ENCODE assay signal across 19 cellular contexts in the genomic region with DNA sequence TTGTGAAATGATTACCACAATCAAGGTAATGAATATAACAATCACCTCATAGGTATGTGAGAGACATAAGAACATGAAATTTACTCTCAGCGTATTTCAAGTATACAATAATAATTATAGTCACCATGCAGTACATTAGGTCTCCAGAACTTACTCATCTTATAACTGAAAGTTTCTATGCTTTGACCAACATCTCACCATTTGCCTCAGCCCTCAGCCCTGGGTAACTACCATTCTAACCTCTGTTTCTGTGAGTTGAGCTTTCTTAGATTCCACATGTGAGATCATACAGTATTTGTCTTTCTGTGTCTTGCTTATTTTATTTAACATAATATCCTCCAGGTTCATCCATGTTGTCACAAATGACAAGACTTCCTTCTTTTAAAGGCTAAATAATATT.
"Had no signal": no experiment of that assay in that cellular context is flagged by ENCODE, and none has a peak within 500 bp of the region (broad histone marks: within the 10 kb centered on the region; RNA-seq: fewer than 3 reads in every experiment).

No MANE protein-coding gene starts in this region.

- DNase-seq: KBM-7, MV-4-11, NCI-H1048, NCI-H1105, NCI-H1417, NCI-H1436 treated with DMSO at 0.1 percent for 48 hours, NCI-H1694, NCI-H187 treated with DMSO at 0.1 percent for 48 hours, NCI-H2029 treated with DMSO at 0.1 percent for 48 hours, NCI-H2107, NCI-H510A, NCI-H524 treated with DMSO at 0.1 percent for 48 hours, NCI-H69, NCI-H774, Right ventricle myocardium superior, RPMI8226, SIG-M5 had no signal

- H3K4me3 ChIP-seq: SJSA1, SK-N-MC had no signal
